9 cellular contexts compared by ENCODE assay signal in genomic region chr1:21956720-21957552, GRCh38. TPM values are rescaled to one million over a fixed set of nuclear protein-coding genes. Genes with fewer than 3 reads are reported as not detected.
A peak's percentile ranks its signal among the peaks of the same experiment; 100 is the strongest.
DNase-seq lines count a peak whose midpoint lies in the region; ATAC-seq and TF ChIP-seq lines count a peak whose summit lies in the region.
"Had no signal": no experiment of that assay in that cellular context is flagged by ENCODE, and none has a peak within 500 bp of the region (broad histone marks: within the 10 kb centered on the region; RNA-seq: fewer than 3 reads in every experiment).

No MANE protein-coding gene starts in this region.

- H3K27ac ChIP-seq in GM23248 = no peak overlapping the region
- H3K27ac ChIP-seq in RWPE2 (ENCODE audit: poor library complexity, severe bottlenecking) = peak overlapping the region; percentile 70
- H3K27ac ChIP-seq: HL-60 had no signal

- WGBS in GM23248 (ENCODE audit: low coverage in 1 of 2, low lambda C conversion rate in 2 of 2, missing lambda C conversion rate in 2 of 2), 2 experiments = 75 to 76% methylated on average over 18 of the region's 18 CpGs

- no peaks in the 10 kb centered on the region for H3K79me2 ChIP-seq in GM23248 (ENCODE audit: insufficient read depth)

- no peaks in the 10 kb centered on the region for H3K9me2 ChIP-seq in GM23248 (ENCODE audit: insufficient read depth)

- H3K4me3 ChIP-seq in GM23248 (no peak overlapping the region), RWPE2 (ENCODE audit: severe bottlenecking) (no peak overlapping the region)

- H3K4me2 ChIP-seq in GM23248 (ENCODE audit: unreplicated experiment) = no peak overlapping the region

- no peaks in the 10 kb centered on the region for H3K27me3 ChIP-seq in GM23248 (replicated peaks; ENCODE audit: insufficient read depth)
- H3K27me3 ChIP-seq in RWPE2 (ENCODE audit: insufficient read depth, poor library complexity, severe bottlenecking) = no peaks in the 10 kb centered on the region

- in situ Hi-C loops in GM23248 (cut with MboI) = no loop called here

- TF ChIP-seq CTCF in RWPE2 (IDR thresholded peaks at IDR 0.05; ENCODE audit: poor library complexity, severe bottlenecking) = peak; percentile 8

- H3F3A ChIP-seq in GM23248 (ENCODE audit: insufficient read depth) = no peaks in the 10 kb centered on the region

- H3K36me3 ChIP-seq in GM23248 (ENCODE audit: low read depth) (no peaks in the 10 kb centered on the region), RWPE2 (ENCODE audit: low read depth) (no peaks in the 10 kb centered on the region)

- ATAC-seq in RWPE2 (ENCODE audit: low read depth) = peak; percentile 95

- H3K9me3 ChIP-seq in GM23248 (ENCODE audit: low read depth) = no peaks in the 10 kb centered on the region
- no peaks in the 10 kb centered on the region for H3K9me3 ChIP-seq in RWPE2 (ENCODE audit: severe bottlenecking)

- DNase-seq in GM23248 (peak; percentile 60), RWPE2 (ENCODE audit: low spot score) (peak; percentile 98), kidney tubule cell (ENCODE audit: low spot score) (peak; percentile 98), posterior vena cava (ENCODE audit: low spot score) (no peak), nucleus accumbens (lab: John Stamatoyannopoulos, UW) (no peak), dedifferentiated amniotic fluid mesenchymal stem cell (ENCODE audit: extremely low spot score) (no peak)
- peak; percentile 25 for DNase-seq in activated naive CD8-positive, alpha-beta T cell treated with anti-CD3 and anti-CD28 coated beads, Interleukin-2, amount 50 U/mL, for 16 hours (ENCODE audit: low read depth, low spot score)
- DNase-seq in stimulated activated CD8-positive, alpha-beta memory T cell treated with anti-CD3 and anti-CD28 coated beads, Interleukin-7, amount 100 ng/mL, for 4 hours (ENCODE audit: low read depth in 2 of 2) = peak; percentile 28 to 37

- H2AFZ ChIP-seq in GM23248 = no peak overlapping the region

- no peak overlapping the region for H3K9ac ChIP-seq in GM23248

- H4K20me1 ChIP-seq in GM23248 (ENCODE audit: insufficient read depth) = no peaks in the 10 kb centered on the region

- intact Hi-C loops in posterior vena cava (cut with DNase I) = no loop called here

- H3K4me1 ChIP-seq in GM23248 (ENCODE audit: insufficient read depth) (peaks cover 7% of the 10 kb centered on the region), RWPE2 (ENCODE audit: insufficient read depth, poor library complexity, severe bottlenecking) (peaks cover 23% of the 10 kb centered on the region)

RNA-seq across cellular contexts. Expression of gene HSPG2, which starts 19.8 kb away (rescaled TPM):
- total RNA-seq in GM23248 (2014; rRNA removed; shearing (Covaris generic)) = 407 and 458 TPM in 2 replicates
- 123 and 126 TPM in 2 replicates for polyA plus RNA-seq in GM23248 (2016; fragmentation: Nextera tagmentation; extraction: Ambion mirVana)
- 100 to 1,000 TPM; 682 to 919 TPM for total RNA-seq in posterior vena cava

RNA-seq across cellular contexts. Expression of gene CELA3B, which starts 19.9 kb away (rescaled TPM):
- total RNA-seq in GM23248 (2014; rRNA removed; shearing (Covaris generic)) = not detected in 2 replicates
- not detected in 2 replicates for polyA plus RNA-seq in GM23248 (2016; fragmentation: Nextera tagmentation; extraction: Ambion mirVana)
- total RNA-seq in posterior vena cava = 1 to 10 TPM in 1 of 2 donors, not detected in 1; 2.5 TPM

RNA-seq across cellular contexts. Expression of gene CELA3A, which starts 44.5 kb away (rescaled TPM):
- total RNA-seq in GM23248 (2014; rRNA removed; shearing (Covaris generic)) = not detected in 2 replicates
- polyA plus RNA-seq in GM23248 (2016; fragmentation: Nextera tagmentation; extraction: Ambion mirVana) = not detected in 2 replicates
- total RNA-seq in posterior vena cava = 1 to 10 TPM in 1 of 2 donors, not detected in 1; 7.6 TPM

Comparison
In these comparisons a context has a peak if more than half of its experiments do, and no peak if none do; other contexts are left out.
1. DNase-seq: peak in GM23248 (single experiment), RWPE2 (single experiment), activated naive CD8-positive, alpha-beta T cell treated with anti-CD3 and anti-CD28 coated beads, Interleukin-2, amount 50 U/mL, for 16 hours (single experiment), kidney tubule cell (single experiment) and stimulated activated CD8-positive, alpha-beta memory T cell treated with anti-CD3 and anti-CD28 coated beads, Interleukin-7, amount 100 ng/mL, for 4 hours (2 of 2); none in posterior vena cava (single experiment), nucleus accumbens (0 of 56) and dedifferentiated amniotic fluid mesenchymal stem cell (single experiment).